Comparison of ENCODE assay signal across 25 cellular contexts in genomic region chr21:42624936-42625335, GRCh38. TPM values are rescaled to one million over a fixed set of nuclear protein-coding genes. Genes with fewer than 3 reads are reported as not detected.
DNase-seq lines count a peak whose midpoint lies in the region; ATAC-seq, FAIRE-seq and TF ChIP-seq lines count a peak whose summit lies in the region.
"Had no signal": no experiment of that assay in that cellular context is flagged by ENCODE, and none has a peak within 500 bp of the region (broad histone marks: within the 10 kb centered on the region; RNA-seq: fewer than 3 reads in every experiment).

No MANE protein-coding gene starts in this region.

- H3K36me3 ChIP-seq in Caco-2 (ENCODE audit: control insufficient read depth, insufficient read depth, low read length) (no peaks in the 10 kb centered on the region), kidney (ENCODE audit: control insufficient read depth in 1 of 2, insufficient read depth in 2 of 2, low read length in 2 of 2) (no peaks in the 10 kb centered on the region), suprapubic skin (no peaks in the 10 kb centered on the region), right atrium auricular region (no peaks in the 10 kb centered on the region)
- H3K36me3 ChIP-seq: BE2C had no signal

- H3K4me3 Mint-ChIP-seq in Caco-2 (ENCODE audit: unreplicated experiment), result peak overlapping the region; percentile 61
- H3K4me3 Mint-ChIP-seq in nephron progenitor cell, result no peak overlapping the region
- no peak overlapping the region for H3K4me3 Mint-ChIP-seq in T-helper 2 cell treated with Interferon-gamma antibody and Interleukin-4, amounts not matched to agents 5 μg/mL and 100 μg/mL, for 36 hours
- H3K4me3 Mint-ChIP-seq: CD4-positive, CD25-positive, alpha-beta regulatory T cell; H9 had no signal

- H3K27ac Mint-ChIP-seq in Caco-2 (ENCODE audit: unreplicated experiment), result peak overlapping the region; percentile 78
- H3K27ac Mint-ChIP-seq in nephron progenitor cell, result peak overlapping the region; percentile 10
- no peak overlapping the region for H3K27ac Mint-ChIP-seq in T-helper 2 cell treated with Interferon-gamma antibody and Interleukin-4, amounts not matched to agents 5 μg/mL and 100 μg/mL, for 36 hours
- H3K27ac Mint-ChIP-seq: IgD-negative memory B cell had no signal

- H3K4me1 Mint-ChIP-seq in Caco-2 (ENCODE audit: low read depth, unreplicated experiment) (peaks cover 14% of the 10 kb centered on the region), nephron progenitor cell (peaks cover 49% of the 10 kb centered on the region)
- H3K4me1 Mint-ChIP-seq in T-helper 2 cell treated with Interferon-gamma antibody and Interleukin-4, amounts not matched to agents 5 μg/mL and 100 μg/mL, for 36 hours (ENCODE audit: low read depth), result no peaks in the 10 kb centered on the region
- H3K4me1 Mint-ChIP-seq: CD4-positive, CD25-positive, alpha-beta regulatory T cell had no signal

- intact Hi-C loops in Caco-2 (cut with micrococcal nuclease; ENCODE audit: unreplicated experiment) (no loop called here), kidney (cut with DNase I) (no loop called here), left cardiac atrium (cut with DNase I) (no loop called here)

- H3K4me1 ChIP-seq in Caco-2 (peaks cover 22% of the 10 kb centered on the region), kidney (ENCODE audit: control insufficient read depth in 1 of 2, insufficient read depth in 1 of 2, low read depth in 1 of 2, low read length in 2 of 2) (peaks cover 21 to 31% of the 10 kb centered on the region in 2 donors), suprapubic skin (no peaks in the 10 kb centered on the region), right atrium auricular region (peaks cover 0 to 6% of the 10 kb centered on the region in 2 donors)
- H3K4me1 ChIP-seq: BE2C had no signal

- peak overlapping the region in 1 of 2 donors; percentile 48 for H3K9ac ChIP-seq in kidney (ENCODE audit: low read length in 2 of 2)
- H3K9ac ChIP-seq: GM23248, KMS-11 had no signal

- TF ChIP-seq CTCF in Caco-2 (IDR thresholded peaks at IDR 0.05; ENCODE audit: insufficient read depth in 1 of 2, low read depth in 1 of 2, low read length in 1 of 2, severe bottlenecking in 1 of 2, unreplicated experiment in 1 of 2) (no peak), kidney (IDR thresholded peaks at IDR 0.05; ENCODE audit: borderline replicate concordance, extremely low read depth, insufficient read depth) (no peak), nephron progenitor cell (IDR thresholded peaks at IDR 0.05) (no peak), suprapubic skin (IDR thresholded peaks at IDR 0.05) (no peak), right atrium auricular region (IDR thresholded peaks at IDR 0.05) (no peak)

- DNase-seq in Caco-2 (no peak), kidney (peak; percentile 39), nephron progenitor cell (no peak), suprapubic skin (ENCODE audit: low spot score in 2 of 2) (peak; percentile 13 to 54), left cardiac atrium (no peak), right atrium auricular region (ENCODE audit: low spot score) (no peak)
- no peak for DNase-seq in T-helper 2 cell treated with Interferon-gamma antibody and Interleukin-4, amounts not matched to agents 5 μg/mL and 100 μg/mL, for 36 hours (ENCODE audit: low spot score)
- no peak for DNase-seq in activated CD8-positive, alpha-beta memory T cell treated with anti-CD3 and anti-CD28 coated beads, Interleukin-2, amount 50 U/mL, for 48 hours
- DNase-seq: BE2C; CD4-positive, CD25-positive, alpha-beta regulatory T cell; GM23248; H9; NCI-H1092 treated with DMSO at 0.1 percent for 48 hours; NCI-H1436; NCI-H187; NCI-H2081 treated with DMSO at 0.1 percent for 48 hours; NCI-H2171; NCI-H226; NCI-H510A; NCI-H69; SHP77 treated with DMSO at 0.1 percent for 48 hours had no signal

- H3K27me3 Mint-ChIP-seq in Caco-2 (ENCODE audit: insufficient read depth, unreplicated experiment), result no peaks in the 10 kb centered on the region
- H3K27me3 Mint-ChIP-seq in nephron progenitor cell (ENCODE audit: low read depth, poor library complexity), result peaks cover 8% of the 10 kb centered on the region
- H3K27me3 Mint-ChIP-seq in T-helper 2 cell treated with Interferon-gamma antibody and Interleukin-4, amounts not matched to agents 5 μg/mL and 100 μg/mL, for 36 hours (ENCODE audit: low read depth), result peaks cover 34% of the 10 kb centered on the region

- no peak for TF ChIP-seq EP300 in suprapubic skin (IDR thresholded peaks at IDR 0.05)

- no peaks in the 10 kb centered on the region for H3K9me3 Mint-ChIP-seq in Caco-2 (ENCODE audit: unreplicated experiment)
- peaks cover 4% of the 10 kb centered on the region for H3K9me3 Mint-ChIP-seq in nephron progenitor cell
- H3K9me3 Mint-ChIP-seq in T-helper 2 cell treated with Interferon-gamma antibody and Interleukin-4, amounts not matched to agents 5 μg/mL and 100 μg/mL, for 36 hours, result no peaks in the 10 kb centered on the region
- H3K9me3 Mint-ChIP-seq: CD4-positive, CD25-positive, alpha-beta regulatory T cell; IgD-negative memory B cell had no signal

- no peak for FAIRE-seq in kidney (lab: Jason Lieb, UNC)
- FAIRE-seq: G401.6 had no signal

- H3K36me3 Mint-ChIP-seq in Caco-2 (ENCODE audit: insufficient read depth, unreplicated experiment) (no peaks in the 10 kb centered on the region), nephron progenitor cell (ENCODE audit: low read depth) (no peaks in the 10 kb centered on the region)
- no peaks in the 10 kb centered on the region for H3K36me3 Mint-ChIP-seq in T-helper 2 cell treated with Interferon-gamma antibody and Interleukin-4, amounts not matched to agents 5 μg/mL and 100 μg/mL, for 36 hours (ENCODE audit: low read depth)
- H3K36me3 Mint-ChIP-seq: CD4-positive, CD25-positive, alpha-beta regulatory T cell; IgD-negative memory B cell had no signal

- CTCF ChIA-PET in Caco-2 (lab: Charles Lee), result interaction anchor here (0.8 to 1.3 kb wide), 2 partner anchors 29 to 32 kb away, joined by 4 to 5 read pairs; no protein-coding TSS in a partner anchor

- no peak for TF ChIP-seq POLR2A in suprapubic skin (IDR thresholded peaks at IDR 0.05)

- ATAC-seq in left cardiac atrium, result no peak
- ATAC-seq: Panc1 had no signal

- H3K27ac ChIP-seq in kidney (ENCODE audit: low read depth in 2 of 2, low read length in 2 of 2) (peak overlapping the region; percentile 66 to 82), suprapubic skin (no peak overlapping the region), right atrium auricular region (no peak overlapping the region)
- H3K27ac ChIP-seq: GM23248, KMS-11 had no signal

- POLR2A ChIA-PET in Caco-2 (lab: Charles Lee), result no interaction called here

- no TSS peak for BruUV-seq in Caco-2 (replicated peaks; lab: Mats Ljungman, UMichigan)

- no peaks in the 10 kb centered on the region; the same call in 1 of the 2 replicates for H3K9me3 ChIP-seq in Caco-2
- H3K9me3 ChIP-seq in kidney (ENCODE audit: control insufficient read depth in 1 of 2, low read length in 2 of 2), result no peaks in the 10 kb centered on the region
- H3K9me3 ChIP-seq in suprapubic skin, result no peaks in the 10 kb centered on the region
- no peaks in the 10 kb centered on the region for H3K9me3 ChIP-seq in right atrium auricular region

- H3K4me3 ChIP-seq in Caco-2 (ENCODE audit: low read depth, low read length), result no peak overlapping the region
- no peak overlapping the region for H3K4me3 ChIP-seq in kidney (ENCODE audit: low read length in 2 of 2)
- H3K4me3 ChIP-seq in suprapubic skin, result no peak overlapping the region
- H3K4me3 ChIP-seq in right atrium auricular region, result no peak overlapping the region
- H3K4me3 ChIP-seq: GM23248 had no signal

- H3K27me3 ChIP-seq in Caco-2 (replicated peaks; ENCODE audit: control insufficient read depth, insufficient read depth, low read length) (no peaks in the 10 kb centered on the region), suprapubic skin (peaks cover 38% of the 10 kb centered on the region), right atrium auricular region (no peaks in the 10 kb centered on the region)
- H3K27me3 ChIP-seq: BE2C had no signal

- WGBS in suprapubic skin, result 84% methylated on average over 6 of the region's 6 CpGs

RNA-seq across cellular contexts. Expression of gene PDE9A, which starts 28.5 kb away (rescaled TPM):
- 9.7 and 10.5 TPM in 2 replicates for total RNA-seq in Caco-2 (2022)
- 39.0 TPM for total RNA-seq in kidney
- 30.1 TPM for polyA plus RNA-seq in kidney (ENCODE audit: insufficient read depth, low read depth, low replicate concordance)
- total RNA-seq in suprapubic skin, result 10 to 100 TPM in 1 of 4 donors, 1 to 10 TPM in 3; 4.5 to 12.0 (median 7.1) TPM
- total RNA-seq in left cardiac atrium, result 1 to 10 TPM; 3.0 to 6.0 TPM
- total RNA-seq in right atrium auricular region, result 1 to 10 TPM; 1.1 to 2.0 TPM
- total RNA-seq: GM23248 had no signal
- polyA plus RNA-seq: GM23248, IgD-negative memory B cell had no signal

Comparison
In these comparisons a context has a peak if more than half of its experiments do, and no peak if none do; other contexts are left out.
1. DNase-seq: peak in kidney (single experiment) and suprapubic skin (2 of 2); none in Caco-2 (0 of 2), nephron progenitor cell (single experiment), left cardiac atrium (single experiment), right atrium auricular region (single experiment), T-helper 2 cell treated with Interferon-gamma antibody and Interleukin-4, amounts not matched to agents 5 μg/mL and 100 μg/mL, for 36 hours (single experiment) and activated CD8-positive, alpha-beta memory T cell treated with anti-CD3 and anti-CD28 coated beads, Interleukin-2, amount 50 U/mL, for 48 hours (single experiment).
2. H3K27ac ChIP-seq: peak in kidney (2 of 2); none in suprapubic skin (single experiment) and right atrium auricular region (0 of 2).